In genomic region chr6:46105568-46105967, GRCh38 we compare ENCODE assay signal across 24 cellular contexts. TPM values are rescaled to one million over a fixed set of nuclear protein-coding genes. Genes with fewer than 3 reads are reported as not detected.
DNase-seq lines count a peak whose midpoint lies in the region; ATAC-seq and TF ChIP-seq lines count a peak whose summit lies in the region.
"Had no signal": no experiment of that assay in that cellular context is flagged by ENCODE, and none has a peak within 500 bp of the region (broad histone marks: within the 10 kb centered on the region; RNA-seq: fewer than 3 reads in every experiment).

No MANE protein-coding gene starts in this region.

- intact Hi-C loops in CD8-positive, alpha-beta T cell (cut with DNase I, micrococcal nuclease), result no loop called here
- intact Hi-C loops in activated B cell treated with CpG ODN at 0.5 μM for 24 hours (cut with micrococcal nuclease) (no loop called here), psoas muscle (cut with DNase I) (no loop called here)

- H3K27me3 ChIP-seq in CD8-positive, alpha-beta T cell (ENCODE audit: insufficient read depth, low read length), result no peaks in the 10 kb centered on the region
- no peaks in the 10 kb centered on the region for H3K27me3 ChIP-seq in psoas muscle (ENCODE audit: insufficient read depth in 3 of 3, low read length in 2 of 3)

- H3K27me3 Mint-ChIP-seq in CD8-positive, alpha-beta T cell (ENCODE audit: low read depth), result no peaks in the 10 kb centered on the region
- H3K27me3 Mint-ChIP-seq in activated B cell treated with CpG ODN at 0.5 μM for 24 hours, result no peaks in the 10 kb centered on the region
- H3K27me3 Mint-ChIP-seq: IgD-negative memory B cell had no signal

- DNase-seq in activated naive CD4-positive, alpha-beta T cell treated with anti-CD3 and anti-CD28 coated beads, Interleukin-2, amount 50 U/mL, for 72 hours (ENCODE audit: low spot score in 2 of 2), result no peak
- DNase-seq in activated naive CD4-positive, alpha-beta T cell (lab: John Stamatoyannopoulos, UW), result no peak
- DNase-seq in CD8-positive, alpha-beta T cell, result no peak
- DNase-seq in activated B cell treated with CpG ODN at 0.5 μM for 24 hours, result no peak
- no peak for DNase-seq in psoas muscle
- no peak for DNase-seq in left lobe of liver (ENCODE audit: low spot score)
- DNase-seq in activated gamma-delta T cell treated with Interleukin-2 at 50 U/mL for 16 hours, result no peak
- DNase-seq: AML-193; C1 segment of cervical spinal cord; Calu3; CD8-positive, alpha-beta memory T cell; DMS153; Karpas-422; NCI-H1694; NCI-H2081; NCI-H2171; NCI-H446; NCI-H526 had no signal

- no peak for TF ChIP-seq POLR2A in GM18505 (IDR thresholded peaks at IDR 0.05; ENCODE audit: borderline replicate concordance, extremely low read depth, insufficient read depth, insufficient read length)

- TF ChIP-seq CTCF in CD8-positive, alpha-beta T cell (IDR thresholded peaks at IDR 0.05), result no peak
- no peak for TF ChIP-seq CTCF in activated B cell treated with CpG ODN at 0.5 μM for 24 hours (IDR thresholded peaks at IDR 0.05)
- no peak for TF ChIP-seq CTCF in psoas muscle (IDR thresholded peaks at IDR 0.05)

- H3K4me1 Mint-ChIP-seq in CD8-positive, alpha-beta T cell (ENCODE audit: low read depth), result peaks cover 11% of the 10 kb centered on the region
- H3K4me1 Mint-ChIP-seq in activated B cell treated with CpG ODN at 0.5 μM for 24 hours, result peaks cover 1% of the 10 kb centered on the region

- CTCF ChIA-PET in CD8-positive, alpha-beta T cell (lab: Charles Lee), result interaction anchor here (1.1 to 2.8 kb wide), 3 partner anchors 9 to 24 kb away, joined by 3 to 12 read pairs (median 4); partner anchors contain the start of gene ENPP4
- CTCF ChIA-PET in activated B cell treated with CpG ODN at 0.5 μM for 24 hours (lab: Charles Lee), result interaction anchor here (1.5 kb wide), 1 partner anchor 15 kb away, joined by 6 read pairs; no protein-coding TSS in a partner anchor

- no peak overlapping the region for H3K27ac Mint-ChIP-seq in activated naive CD4-positive, alpha-beta T cell treated with anti-CD3 and anti-CD28 coated beads, Interleukin-2, amount 50 U/mL, for 72 hours
- H3K27ac Mint-ChIP-seq in CD8-positive, alpha-beta T cell, result peak overlapping the region; percentile 28
- peak overlapping the region; percentile 42 for H3K27ac Mint-ChIP-seq in activated B cell treated with CpG ODN at 0.5 μM for 24 hours
- H3K27ac Mint-ChIP-seq: IgD-negative memory B cell had no signal

- H3K4me1 ChIP-seq in CD8-positive, alpha-beta T cell (ENCODE audit: insufficient read depth, low read length), result peaks cover 7% of the 10 kb centered on the region
- H3K4me1 ChIP-seq in psoas muscle, result peaks cover 16% of the 10 kb centered on the region

- no peak overlapping the region for H3K27ac ChIP-seq in CD8-positive, alpha-beta T cell (ENCODE audit: low read depth, low read length)
- peak overlapping the region; percentile 74 for H3K27ac ChIP-seq in psoas muscle
- H3K27ac ChIP-seq: RWPE1 had no signal

- H3K4me3 ChIP-seq in CD8-positive, alpha-beta T cell (ENCODE audit: low read depth, low read length), result no peak overlapping the region
- H3K4me3 ChIP-seq in psoas muscle, result peak overlapping the region; percentile 59

- 18 to 53% (median 27%) methylated on average over 1 of the region's 1 CpG for WGBS in psoas muscle, 3 donors

- no peaks in the 10 kb centered on the region for H3K36me3 ChIP-seq in CD8-positive, alpha-beta T cell (ENCODE audit: insufficient read depth, low read length)
- H3K36me3 ChIP-seq in psoas muscle (ENCODE audit: insufficient read depth in 1 of 2, low read depth in 1 of 2), result peaks cover 0 to 4% of the 10 kb centered on the region in 2 donors

- peaks cover 0 to 6% of the 10 kb centered on the region in 2 donors for H3K9me3 Mint-ChIP-seq in activated naive CD4-positive, alpha-beta T cell treated with anti-CD3 and anti-CD28 coated beads, Interleukin-2, amount 50 U/mL, for 72 hours
- H3K9me3 Mint-ChIP-seq in CD8-positive, alpha-beta T cell, result peaks cover 9% of the 10 kb centered on the region
- H3K9me3 Mint-ChIP-seq in activated B cell treated with CpG ODN at 0.5 μM for 24 hours, result peaks cover 3% of the 10 kb centered on the region

- H3K9me3 ChIP-seq in CD8-positive, alpha-beta T cell (ENCODE audit: low read length), result peaks cover 3% of the 10 kb centered on the region
- peaks cover 11% of the 10 kb centered on the region for H3K9me3 ChIP-seq in psoas muscle

- peak; percentile 44 to 70 for ATAC-seq in activated naive CD4-positive, alpha-beta T cell treated with anti-CD3 and anti-CD28 coated beads, Interleukin-2, amount 50 U/mL, for 72 hours
- no peak for ATAC-seq in CD8-positive, alpha-beta T cell
- ATAC-seq in activated B cell treated with CpG ODN at 0.5 μM for 24 hours (ENCODE audit: low read depth) (no peak), psoas muscle (peak; percentile 81 to 92 (median 86)), left lobe of liver (no peak), GM18505 (IDR thresholded peaks at IDR 0.05; ENCODE audit: unreplicated experiment) (no peak)
- ATAC-seq: SK-N-SH treated with all-trans-retinoic acid at 6 μM for 48 hours had no signal

- POLR2A ChIA-PET in CD8-positive, alpha-beta T cell (lab: Charles Lee), result no interaction called here
- POLR2A ChIA-PET in activated B cell treated with CpG ODN at 0.5 μM for 24 hours (lab: Charles Lee), result no interaction called here

- no peak overlapping the region for H3K4me3 Mint-ChIP-seq in CD8-positive, alpha-beta T cell
- no peak overlapping the region for H3K4me3 Mint-ChIP-seq in activated B cell treated with CpG ODN at 0.5 μM for 24 hours
- H3K4me3 Mint-ChIP-seq: IgD-negative memory B cell had no signal

- H3K36me3 Mint-ChIP-seq in activated naive CD4-positive, alpha-beta T cell treated with anti-CD3 and anti-CD28 coated beads, Interleukin-2, amount 50 U/mL, for 72 hours, result peaks cover 0 to 8% of the 10 kb centered on the region in 2 donors
- H3K36me3 Mint-ChIP-seq in CD8-positive, alpha-beta T cell, result peaks cover 29% of the 10 kb centered on the region
- H3K36me3 Mint-ChIP-seq in activated B cell treated with CpG ODN at 0.5 μM for 24 hours (ENCODE audit: low read depth), result peaks cover 6% of the 10 kb centered on the region
- H3K36me3 Mint-ChIP-seq: IgD-negative memory B cell had no signal

RNA-seq across cellular contexts. Expression of gene ENPP4, which starts 24.2 kb away (rescaled TPM):
- total RNA-seq in activated naive CD4-positive, alpha-beta T cell treated with anti-CD3 and anti-CD28 coated beads, Interleukin-2, amount 50 U/mL, for 72 hours, result 10 to 100 TPM in 1 of 2 donors, 1 to 10 TPM in 1; 6.3 to 12.5 TPM
- 1 to 10 TPM; 6.7 to 6.9 TPM for total RNA-seq in CD8-positive, alpha-beta T cell
- total RNA-seq in activated B cell treated with CpG ODN at 0.5 μM for 24 hours (13.0 and 13.6 TPM in 2 replicates), psoas muscle (10 to 100 TPM; 14.2 to 22.1 (median 20.5) TPM), left lobe of liver (3.8 TPM)
- polyA plus RNA-seq in psoas muscle, result 10 to 100 TPM in 2 of 3 donors, 1 to 10 TPM in 1; 8.1 to 28.5 (median 13.8) TPM
- total RNA-seq: A172, G401 had no signal

Comparison
In these comparisons a context has a peak if more than half of its experiments do, and no peak if none do; other contexts are left out.
1. ATAC-seq: peak in activated naive CD4-positive, alpha-beta T cell treated with anti-CD3 and anti-CD28 coated beads, Interleukin-2, amount 50 U/mL, for 72 hours (2 of 2) and psoas muscle (4 of 4); none in CD8-positive, alpha-beta T cell (single experiment), activated B cell treated with CpG ODN at 0.5 μM for 24 hours (single experiment), left lobe of liver (single experiment) and GM18505 (single experiment).
2. H3K27ac Mint-ChIP-seq: peak in CD8-positive, alpha-beta T cell (single experiment) and activated B cell treated with CpG ODN at 0.5 μM for 24 hours (single experiment); none in activated naive CD4-positive, alpha-beta T cell treated with anti-CD3 and anti-CD28 coated beads, Interleukin-2, amount 50 U/mL, for 72 hours (0 of 2).